Comparison of ENCODE assay signal across 8 cellular contexts in genomic region chr17:1709971-1710806, GRCh38. TPM values are rescaled to one million over a fixed set of nuclear protein-coding genes. Genes with fewer than 3 reads are reported as not detected.
DNase-seq lines count a peak whose midpoint lies in the region; ATAC-seq and TF ChIP-seq lines count a peak whose summit lies in the region.

Gene TLCD2 (minus strand): TSS chr17:1710377. CDS start chr17:1710242, 135 bp downstream.

- CTCF ChIA-PET in activated CD4-positive, alpha-beta memory T cell treated with anti-CD3 and anti-CD28 coated beads for 36 hours (lab: Charles Lee): interaction anchor here (1.1 to 1.4 kb wide), 2 partner anchors 11 to 199 kb away, joined by 3 to 4 read pairs; no protein-coding TSS in a partner anchor

- H4K20me1 ChIP-seq in neural cell (ENCODE audit: insufficient read depth): no peaks in the 10 kb centered on the region

- no peaks in the 10 kb centered on the region for H3F3A ChIP-seq in neural cell (ENCODE audit: insufficient read depth, low read length, poor library complexity, severe bottlenecking)

- peak within 1 kb of the TSS; percentile 50 for H3K4me3 Mint-ChIP-seq in activated CD4-positive, alpha-beta memory T cell treated with anti-CD3 and anti-CD28 coated beads for 36 hours

- peak within 1 kb of the TSS; percentile 29 for H3K9ac ChIP-seq in neural cell (ENCODE audit: low read length)

- peaks cover 24% of the 10 kb centered on the region for H3K4me1 Mint-ChIP-seq in activated CD4-positive, alpha-beta memory T cell treated with anti-CD3 and anti-CD28 coated beads for 36 hours (ENCODE audit: low read depth)

- no peak within 1 kb of the TSS for H2AFZ ChIP-seq in neural cell (ENCODE audit: low read depth, low read length)

- POLR2A ChIA-PET in activated CD4-positive, alpha-beta memory T cell treated with anti-CD3 and anti-CD28 coated beads for 36 hours (lab: Charles Lee): no interaction called here

- intact Hi-C loops in activated CD4-positive, alpha-beta memory T cell treated with anti-CD3 and anti-CD28 coated beads for 36 hours (cut with micrococcal nuclease): loop anchor here (10.0 kb wide), 1 partner anchor 555 kb away; no protein-coding TSS in a partner anchor

- peak within 1 kb of the TSS; percentile 70 for H3K4me3 ChIP-seq in H7 (ENCODE audit: insufficient read depth, low read depth, low read length)
- peak within 1 kb of the TSS; percentile 68 for H3K4me3 ChIP-seq in fibroblast of villous mesenchyme (ENCODE audit: low read depth, low read length)
- peak within 1 kb of the TSS; percentile 61 for H3K4me3 ChIP-seq in neural cell (ENCODE audit: low read length)

- peaks cover 4% of the 10 kb centered on the region for H3K27me3 Mint-ChIP-seq in activated CD4-positive, alpha-beta memory T cell treated with anti-CD3 and anti-CD28 coated beads for 36 hours

- H3K27ac ChIP-seq in neural cell (ENCODE audit: low read length): no peak within 1 kb of the TSS

- H3K27ac Mint-ChIP-seq in activated CD4-positive, alpha-beta memory T cell treated with anti-CD3 and anti-CD28 coated beads for 36 hours: no peak within 1 kb of the TSS

- H3K9me2 ChIP-seq in neural cell (ENCODE audit: insufficient read depth, low read length): no peaks in the 10 kb centered on the region

- peaks cover 6% of the 10 kb centered on the region; the same call in 1 of the 2 replicates for H3K27me3 ChIP-seq in H7 (ENCODE audit: control insufficient read depth, insufficient read depth, low read length)
- peaks cover 24% of the 10 kb centered on the region for H3K27me3 ChIP-seq in neural cell (ENCODE audit: insufficient read depth, low read depth, low read length)

- no peaks in the 10 kb centered on the region for H3K9me3 Mint-ChIP-seq in activated CD4-positive, alpha-beta memory T cell treated with anti-CD3 and anti-CD28 coated beads for 36 hours

- no peak for TF ChIP-seq RAD21 in neural cell (conservative IDR thresholded peaks at IDR 0.05)

- H3K36me3 Mint-ChIP-seq in activated CD4-positive, alpha-beta memory T cell treated with anti-CD3 and anti-CD28 coated beads for 36 hours: peaks cover 1% of the 10 kb centered on the region

- no peak for TF ChIP-seq EP300 in neural cell (conservative IDR thresholded peaks at IDR 0.05; ENCODE audit: poor library complexity, severe bottlenecking)

- no peak within 1 kb of the TSS for H3K4me2 ChIP-seq in neural cell (ENCODE audit: low read length)

- peaks cover 4% of the 10 kb centered on the region for H3K79me2 ChIP-seq in neural cell (replicated peaks; ENCODE audit: insufficient read depth, low read length)

- TF ChIP-seq CTCF in fibroblast of villous mesenchyme (IDR thresholded peaks at IDR 0.05; ENCODE audit: insufficient read depth, low read depth, low read length) (no peak), neural cell (IDR thresholded peaks at IDR 0.05; ENCODE audit: poor library complexity, severe bottlenecking) (no peak)

- DNase-seq in AG20443 (ENCODE audit: low spot score) (peak; percentile 87), H7 (peak; percentile 94), fibroblast of villous mesenchyme (ENCODE audit: low read depth) (peak; percentile 79), Ammon's horn (ENCODE audit: low spot score) (no peak)
- peak; percentile 30 for DNase-seq in activated CD4-positive, alpha-beta memory T cell treated with anti-CD3 and anti-CD28 coated beads for 36 hours
- no peak for DNase-seq in effector CD8-positive, alpha-beta T cell (lab: John Stamatoyannopoulos, UW)

- no peak for ATAC-seq in GM18519 (IDR thresholded peaks at IDR 0.05; ENCODE audit: low FRiP score, unreplicated experiment)

- H3K36me3 ChIP-seq in H7 (replicated peaks; ENCODE audit: control insufficient read depth, insufficient read depth, low read length): 0 out of 2 replicates have a peak, but pooled peaks cover 1% of the 10 kb centered on the region
- H3K36me3 ChIP-seq in neural cell (ENCODE audit: insufficient read depth, low read length): no peaks in the 10 kb centered on the region

- H3K9me3 ChIP-seq in neural cell (ENCODE audit: low read length): no peaks in the 10 kb centered on the region

TF ChIP-seq in neural cell, 6 proteins besides CTCF, POLR2A, EP300 and RAD21:
- TF ChIP-seq EZH2 (IDR thresholded peaks at IDR 0.05; ENCODE audit: borderline replicate concordance, insufficient read depth, low read length, poor library complexity, severe bottlenecking) (no peak), MXI1 (conservative IDR thresholded peaks at IDR 0.05; ENCODE audit: poor library complexity, severe bottlenecking) (no peak), SMC3 (conservative IDR thresholded peaks at IDR 0.05; ENCODE audit: poor library complexity) (no peak), REST (IDR thresholded peaks at IDR 0.05; ENCODE audit: borderline replicate concordance) (no peak), TAF1 (IDR thresholded peaks at IDR 0.05; ENCODE audit: low read depth) (no peak), POLR2AphosphoS5 (IDR thresholded peaks at IDR 0.05) (no peak)

RNA-seq across cellular contexts. Expression of gene TLCD2, which starts in this region (rescaled TPM):
- 0.04 and 0.45 TPM in 2 replicates for total RNA-seq in H7 (2014; rRNA removed; shearing (Covaris generic))
- total RNA-seq in activated CD4-positive, alpha-beta memory T cell treated with anti-CD3 and anti-CD28 coated beads for 36 hours: under 1 TPM; 0.85 to 0.86 TPM
- 3.5 and 3.9 TPM in 2 replicates for total RNA-seq in fibroblast of villous mesenchyme
- polyA plus RNA-seq in neural cell: 0.08 and 0.14 TPM in 2 replicates
- polyA minus RNA-seq in neural cell: under 0.01 TPM in 1 of 2 replicates, not detected in the other

Comparison
In these comparisons a context has a peak if more than half of its experiments do, and no peak if none do; other contexts are left out.
1. Peak in DNase-seq and H3K4me3 ChIP-seq in H7; RNA of the gene not detected or under 1 TPM.
2. Peak in DNase-seq in activated CD4-positive, alpha-beta memory T cell treated with anti-CD3 and anti-CD28 coated beads for 36 hours; RNA of the gene not detected or under 1 TPM.
3. DNase-seq: peak in AG20443 (single experiment) and fibroblast of villous mesenchyme (single experiment); none in effector CD8-positive, alpha-beta T cell (single experiment) and Ammon's horn (single experiment).
4. Peak in every context shown above with its lines, with median percentiles within 50 percentile points of each other: H3K4me3 ChIP-seq.